8 cellular contexts compared by ENCODE assay signal in genomic region chr12:68810027-68810389, GRCh38. TPM values are rescaled to one million over a fixed set of nuclear protein-coding genes. Genes with fewer than 3 reads are reported as not detected.
A peak's percentile ranks its signal among the peaks of the same experiment; 100 is the strongest.
DNase-seq lines count a peak whose midpoint lies in the region; ATAC-seq, FAIRE-seq and TF ChIP-seq lines count a peak whose summit lies in the region.
"Not testable (repeated sequence)": the region's sequence is repeated elsewhere in the genome, so short reads cannot be mapped to it uniquely, and the experiment has no call there.

No MANE protein-coding gene starts in this region.

- peaks cover 70% of the 10 kb centered on the region for H3K79me2 ChIP-seq in HCT116 (ENCODE audit: insufficient read depth, low read length)
- peaks cover 60% of the 10 kb centered on the region for H3K79me2 ChIP-seq in PC-9 (ENCODE audit: low read depth)

- not testable (repeated sequence) for H3K9me2 ChIP-seq in HCT116 (ENCODE audit: insufficient read depth); PC-9 (ENCODE audit: insufficient read depth)

- H3K27me3 ChIP-seq in HCT116 (ENCODE audit: insufficient read depth, low read length); PC-9 (ENCODE audit: insufficient read depth, low read depth); bronchial epithelial cell (ENCODE audit: control insufficient read depth, insufficient read depth, low read length); left ventricle myocardium inferior (ENCODE audit: low read depth); naive thymus-derived CD4-positive, alpha-beta T cell (ENCODE audit: control insufficient read depth in 2 of 2, insufficient read depth in 2 of 2, low read length in 2 of 2): not testable (repeated sequence)

- TF ChIP-seq POLR2A in HCT116 (IDR thresholded peaks at IDR 0.05; ENCODE audit: borderline replicate concordance, extremely low read depth, insufficient read depth, insufficient read length), result not testable (repeated sequence)

- H3K4me3 ChIP-seq in AG10803 (ENCODE audit: low read length) (peak overlapping the region; percentile 97), PC-9 (peak overlapping the region; percentile 84; the same call in 1 of the 2 replicates), bronchial epithelial cell (ENCODE audit: low read depth, low read length) (peak overlapping the region; percentile 96), left ventricle myocardium inferior (peak overlapping the region; percentile 97)
- not testable (repeated sequence) for H3K4me3 ChIP-seq in HCT116 (replicated peaks in 1 of 2; ENCODE audit: low read depth in 1 of 2, low read length in 2 of 2); naive thymus-derived CD4-positive, alpha-beta T cell (ENCODE audit: low read length)

- H3K4me1 ChIP-seq in HCT116 (ENCODE audit: control insufficient read depth in 1 of 2, insufficient read depth in 2 of 2, low read length in 2 of 2) (peaks cover 6 to 31% of the 10 kb centered on the region in 2 experiments; a peak in 3 of 4 replicates), PC-9 (replicated peaks; ENCODE audit: insufficient read depth) (peaks cover 20% of the 10 kb centered on the region), left ventricle myocardium inferior (peaks cover 74% of the 10 kb centered on the region)
- H3K4me1 ChIP-seq in naive thymus-derived CD4-positive, alpha-beta T cell (ENCODE audit: control insufficient read depth in 2 of 2, insufficient read depth in 2 of 2, low read length in 2 of 2), result peaks cover 3 to 16% of the 10 kb centered on the region in 2 donors

- CTCF ChIA-PET in HCT116 (lab: Charles Lee); PC-9 (lab: Charles Lee); naive thymus-derived CD4-positive, alpha-beta T cell (lab: Charles Lee): not testable (repeated sequence)

- intact Hi-C loops in HCT116 (cut with micrococcal nuclease); PC-9 (cut with micrococcal nuclease; ENCODE audit: unreplicated experiment); left ventricle myocardium inferior (cut with micrococcal nuclease); naive thymus-derived CD4-positive, alpha-beta T cell (cut with micrococcal nuclease): not testable (repeated sequence)

- peaks cover 28% of the 10 kb centered on the region for H3F3A ChIP-seq in PC-9 (ENCODE audit: insufficient read depth, low read depth)

- not testable (repeated sequence) for DNase-seq in AG10803 (ENCODE audit: low read depth); HCT116 (ENCODE audit: low read depth, low spot score); PC-9; bronchial epithelial cell (ENCODE audit: low read depth); left ventricle myocardium inferior; naive thymus-derived CD4-positive, alpha-beta T cell; stimulated activated effector memory CD8-positive, alpha-beta T cell treated with anti-CD3 and anti-CD28 coated beads, Interleukin-12 subunit alpha, Interleukin-12 subunit beta, amount 100 ng/mL, for 72 hours (ENCODE audit: low spot score in 2 of 2)

- not testable (repeated sequence) for H2AFZ ChIP-seq in HCT116 (ENCODE audit: low read depth, low read length, poor library complexity, severe bottlenecking); PC-9

- H3K27ac ChIP-seq in HCT116 (ENCODE audit: low read depth, low read length); left ventricle myocardium inferior (replicated peaks); naive thymus-derived CD4-positive, alpha-beta T cell (ENCODE audit: low read depth, low read length): not testable (repeated sequence)
- H3K27ac ChIP-seq in PC-9, result peak overlapping the region; percentile 92; the same call in 1 of the 2 replicates

- TF ChIP-seq RAD21 in HCT116 (IDR thresholded peaks at IDR 0.05; ENCODE audit: low read depth), result not testable (repeated sequence)

- FAIRE-seq in bronchial epithelial cell (lab: Jason Lieb, UNC), result not testable (repeated sequence)

- H3K36me3 ChIP-seq in HCT116 (ENCODE audit: control insufficient read depth in 1 of 2, insufficient read depth in 2 of 2, low read length in 2 of 2), result peaks cover 17 to 26% of the 10 kb centered on the region in 2 experiments; a peak in 3 of 4 replicates
- H3K36me3 ChIP-seq in PC-9 (ENCODE audit: low read depth), result peaks cover 36% of the 10 kb centered on the region
- H3K36me3 ChIP-seq in bronchial epithelial cell (ENCODE audit: control insufficient read depth, insufficient read depth, low read length), result not testable (repeated sequence)
- peaks cover 49% of the 10 kb centered on the region for H3K36me3 ChIP-seq in left ventricle myocardium inferior
- peaks cover 0 to 23% (median 4%) of the 10 kb centered on the region in 3 experiments for H3K36me3 ChIP-seq in naive thymus-derived CD4-positive, alpha-beta T cell (ENCODE audit: control insufficient read depth in 2 of 3, insufficient read depth in 3 of 3, low read length in 3 of 3)

- not testable (repeated sequence) for H3K27me3 Mint-ChIP-seq in activated T-helper 17 cell treated with anti-CD3 and anti-CD28 coated beads, Interleukin-2, amount 50 U/mL, for 72 hours; naive thymus-derived CD4-positive, alpha-beta T cell

- RAD21 ChIA-PET in HCT116 (lab: Charles Lee; ENCODE audit: low non-redundant PET in 1 of 2, low total read pairs in 2 of 2, uncharacterized antibody in 2 of 2, unreplicated experiment in 2 of 2), result not testable (repeated sequence)

- peak overlapping the region; percentile 100 for H3K27ac Mint-ChIP-seq in activated T-helper 17 cell treated with anti-CD3 and anti-CD28 coated beads, Interleukin-2, amount 50 U/mL, for 72 hours
- H3K27ac Mint-ChIP-seq in naive thymus-derived CD4-positive, alpha-beta T cell, result peak overlapping the region in 7 of 9 donors; percentile 38 to 100 (median 84)
- peak overlapping the region; percentile 99 for H3K27ac Mint-ChIP-seq in stimulated activated effector memory CD8-positive, alpha-beta T cell treated with anti-CD3 and anti-CD28 coated beads, Interleukin-12 subunit alpha, Interleukin-12 subunit beta, amount 100 ng/mL, for 72 hours

- BruUV-seq in HCT116 (replicated peaks; lab: Mats Ljungman, UMichigan), result not testable (repeated sequence)
- BruUV-seq in PC-9 (replicated peaks; lab: Mats Ljungman, UMichigan), result TSS peak; percentile 43

- H3K36me3 Mint-ChIP-seq in activated T-helper 17 cell treated with anti-CD3 and anti-CD28 coated beads, Interleukin-2, amount 50 U/mL, for 72 hours (ENCODE audit: low read depth), result peaks cover 77% of the 10 kb centered on the region
- peaks cover 1 to 42% (median 18%) of the 10 kb centered on the region in 5 donors for H3K36me3 Mint-ChIP-seq in naive thymus-derived CD4-positive, alpha-beta T cell
- peaks cover 79% of the 10 kb centered on the region for H3K36me3 Mint-ChIP-seq in stimulated activated effector memory CD8-positive, alpha-beta T cell treated with anti-CD3 and anti-CD28 coated beads, Interleukin-12 subunit alpha, Interleukin-12 subunit beta, amount 100 ng/mL, for 72 hours

- ATAC-seq in HCT116; activated T-helper 17 cell treated with anti-CD3 and anti-CD28 coated beads, Interleukin-2, amount 50 U/mL, for 72 hours (replicated peaks); naive thymus-derived CD4-positive, alpha-beta T cell; stimulated activated effector memory CD8-positive, alpha-beta T cell treated with anti-CD3 and anti-CD28 coated beads, Interleukin-12 subunit alpha, Interleukin-12 subunit beta, amount 100 ng/mL, for 72 hours: not testable (repeated sequence)

- H4K20me1 ChIP-seq in HCT116 (ENCODE audit: insufficient read depth), result not testable (repeated sequence)
- H4K20me1 ChIP-seq in PC-9 (ENCODE audit: insufficient read depth), result peaks cover 15% of the 10 kb centered on the region

- not testable (repeated sequence) for H3K9ac ChIP-seq in HCT116 (ENCODE audit: low read length)

- peaks cover 11% of the 10 kb centered on the region for H3K4me1 Mint-ChIP-seq in activated T-helper 17 cell treated with anti-CD3 and anti-CD28 coated beads, Interleukin-2, amount 50 U/mL, for 72 hours
- H3K4me1 Mint-ChIP-seq in naive thymus-derived CD4-positive, alpha-beta T cell, result peaks cover 17 to 66% (median 48%) of the 10 kb centered on the region in 7 donors
- H3K4me1 Mint-ChIP-seq in stimulated activated effector memory CD8-positive, alpha-beta T cell treated with anti-CD3 and anti-CD28 coated beads, Interleukin-12 subunit alpha, Interleukin-12 subunit beta, amount 100 ng/mL, for 72 hours, result peaks cover 38% of the 10 kb centered on the region

- peak overlapping the region; percentile 95 for H3K4me3 Mint-ChIP-seq in activated T-helper 17 cell treated with anti-CD3 and anti-CD28 coated beads, Interleukin-2, amount 50 U/mL, for 72 hours
- peak overlapping the region; percentile 56 to 100 (median 94) for H3K4me3 Mint-ChIP-seq in naive thymus-derived CD4-positive, alpha-beta T cell
- H3K4me3 Mint-ChIP-seq in stimulated activated effector memory CD8-positive, alpha-beta T cell treated with anti-CD3 and anti-CD28 coated beads, Interleukin-12 subunit alpha, Interleukin-12 subunit beta, amount 100 ng/mL, for 72 hours, result peak overlapping the region; percentile 90

- TF ChIP-seq CTCF in AG10803 (conservative IDR thresholded peaks at IDR 0.05; ENCODE audit: low read length); HCT116 (IDR thresholded peaks at IDR 0.05 in 2 of 3, conservative IDR thresholded peaks at IDR 0.05 in 1 of 3; ENCODE audit: borderline replicate concordance in 1 of 3, insufficient read depth in 1 of 3, low read depth in 2 of 3, low read length in 2 of 3); PC-9 (conservative IDR thresholded peaks at IDR 0.05); bronchial epithelial cell (IDR thresholded peaks at IDR 0.05; ENCODE audit: insufficient read depth, low read length, severe bottlenecking); left ventricle myocardium inferior (IDR thresholded peaks at IDR 0.05; ENCODE audit: borderline replicate concordance): not testable (repeated sequence)

- POLR2A ChIA-PET in HCT116 (lab: Charles Lee); PC-9 (lab: Charles Lee; ENCODE audit: unreplicated experiment); naive thymus-derived CD4-positive, alpha-beta T cell (lab: Charles Lee): not testable (repeated sequence)

- not testable (repeated sequence) for H3K9me3 ChIP-seq in HCT116 (ENCODE audit: control insufficient read depth in 1 of 2, insufficient read depth in 1 of 2, low read depth in 1 of 2, low read length in 2 of 2); PC-9 (ENCODE audit: insufficient read depth, low read depth); left ventricle myocardium inferior (replicated peaks); naive thymus-derived CD4-positive, alpha-beta T cell (ENCODE audit: control insufficient read depth in 2 of 3, low read length in 3 of 3)

- not testable (repeated sequence) for H3K9me3 Mint-ChIP-seq in activated T-helper 17 cell treated with anti-CD3 and anti-CD28 coated beads, Interleukin-2, amount 50 U/mL, for 72 hours; naive thymus-derived CD4-positive, alpha-beta T cell; stimulated activated effector memory CD8-positive, alpha-beta T cell treated with anti-CD3 and anti-CD28 coated beads, Interleukin-12 subunit alpha, Interleukin-12 subunit beta, amount 100 ng/mL, for 72 hours

- H3K4me2 ChIP-seq in HCT116 (ENCODE audit: low read length), result peak overlapping the region; percentile 84; the same call in 1 of the 2 replicates
- H3K4me2 ChIP-seq in PC-9, result not testable (repeated sequence)

RNA-seq across cellular contexts. Expression of gene MDM2, which starts 2.0 kb away (rescaled TPM):
- 170 TPM for total RNA-seq in HCT116 (2021; ENCODE audit: unreplicated experiment)
- 33.0 and 35.6 TPM in 2 replicates for polyA plus RNA-seq in HCT116 (2012)
- 74.3 and 95.2 TPM in 2 replicates for total RNA-seq in PC-9 (2021)
- total RNA-seq in activated T-helper 17 cell treated with anti-CD3 and anti-CD28 coated beads, Interleukin-2, amount 50 U/mL, for 72 hours, result 100 to 1,000 TPM; 339 to 432 TPM
- total RNA-seq in bronchial epithelial cell, result 116 and 168 TPM in 2 replicates
- 36.0 TPM for total RNA-seq in left ventricle myocardium inferior
- 100 to 1,000 TPM in 1 of 5 experiments, 10 to 100 TPM in 4; 77.8 to 271 (median 80.8) TPM for total RNA-seq in naive thymus-derived CD4-positive, alpha-beta T cell
- 10 to 100 TPM; 14.5 to 23.9 TPM for polyA plus RNA-seq in naive thymus-derived CD4-positive, alpha-beta T cell
